Comparison of ENCODE assay signal across 15 cellular contexts in genomic region chr3:37028329-37028728, GRCh38. TPM values are rescaled to one million over a fixed set of nuclear protein-coding genes. Genes with fewer than 3 reads are reported as not detected.
A peak's percentile ranks its signal among the peaks of the same experiment; 100 is the strongest.
DNase-seq lines count a peak whose midpoint lies in the region; TF ChIP-seq lines count a peak whose summit lies in the region.
"Had no signal": no experiment of that assay in that cellular context is flagged by ENCODE, and none has a peak within 500 bp of the region (broad histone marks: within the 10 kb centered on the region; RNA-seq: fewer than 3 reads in every experiment).

No MANE protein-coding gene starts in this region.

- CTCF ChIA-PET in A673 (lab: Charles Lee) = no interaction called here

- BruUV-seq in A673 (replicated peaks; lab: Mats Ljungman, UMichigan) = no TSS peak

- no peaks in the 10 kb centered on the region for H3K9me2 ChIP-seq in hepatocyte (replicated peaks; ENCODE audit: insufficient read depth)

- no peaks in the 10 kb centered on the region for H4K20me1 ChIP-seq in hepatocyte (ENCODE audit: insufficient read depth, poor library complexity, severe bottlenecking)

- TF ChIP-seq CTCF in A673 (conservative IDR thresholded peaks at IDR 0.05; ENCODE audit: low read depth, low read length) = no peak
- TF ChIP-seq CTCF in coronary artery (IDR thresholded peaks at IDR 0.05) = no peak
- no peak for TF ChIP-seq CTCF in hepatocyte (IDR thresholded peaks at IDR 0.05; ENCODE audit: poor library complexity)

- H3K79me2 ChIP-seq in hepatocyte = no peaks in the 10 kb centered on the region

- no peak overlapping the region for H3K4me2 ChIP-seq in hepatocyte
- H3K4me2 ChIP-seq: KMS-11 had no signal

- H3K27me3 ChIP-seq in A673 (replicated peaks; ENCODE audit: insufficient read depth, low read depth, low read length, poor library complexity) = no peaks in the 10 kb centered on the region
- no peaks in the 10 kb centered on the region for H3K27me3 ChIP-seq in hepatocyte
- H3K27me3 ChIP-seq: Peyer's patch had no signal

- 94% methylated on average over 1 of the region's 1 CpG for WGBS in hepatocyte (ENCODE audit: low lambda C conversion rate, missing lambda C conversion rate)

- H3K9me3 ChIP-seq in A673 (ENCODE audit: low read depth, low read length, poor library complexity, severe bottlenecking) = no peaks in the 10 kb centered on the region
- H3K9me3 ChIP-seq in hepatocyte (ENCODE audit: low read depth) = no peaks in the 10 kb centered on the region
- H3K9me3 ChIP-seq: Peyer's patch had no signal

- POLR2A ChIA-PET in A673 (lab: Charles Lee; ENCODE audit: low non-redundant PET) = no interaction called here

- no peak overlapping the region for H3K27ac ChIP-seq in A673 (ENCODE audit: low read depth, low read length, poor library complexity, severe bottlenecking)
- H3K27ac ChIP-seq in coronary artery = peak overlapping the region; percentile 43 to 71
- no peak overlapping the region for H3K27ac ChIP-seq in hepatocyte
- H3K27ac ChIP-seq: KMS-11, Peyer's patch had no signal

- DNase-seq in A673 (ENCODE audit: low spot score) (peak; percentile 10), coronary artery (ENCODE audit: low spot score) (no peak), hepatocyte (ENCODE audit: low spot score) (peak; percentile 38), NCI-H2081 treated with DMSO at 0.1 percent for 48 hours (lab: John Stamatoyannopoulos, UW) (no peak), NCI-H524 treated with DMSO at 0.1 percent for 48 hours (lab: John Stamatoyannopoulos, UW) (no peak), T1000 (lab: John Stamatoyannopoulos, UW) (no peak)
- DNase-seq in Jurkat, Clone E6-1 (ENCODE audit: low read depth, low spot score) = peak; percentile 10
- no peak for DNase-seq in stimulated activated CD4-positive, alpha-beta T cell treated with anti-CD3 and anti-CD28 coated beads, Interleukin-4, amount 100 ng/mL, for 1 hour
- DNase-seq: activated naive CD4-positive, alpha-beta T cell; cortex of kidney; NCI-H2081; NCI-H748 treated with DMSO at 0.1 percent for 48 hours; Peyer's patch; stimulated activated CD4-positive, alpha-beta T cell treated with anti-CD3 and anti-CD28 coated beads, Interleukin-2, amount 100 ng/mL, for 48 hours had no signal

- no peak overlapping the region for H3K4me3 ChIP-seq in A673 (ENCODE audit: low read depth, low read length, poor library complexity, severe bottlenecking)
- no peak overlapping the region for H3K4me3 ChIP-seq in Jurkat, Clone E6-1 (ENCODE audit: low read length)
- H3K4me3 ChIP-seq in coronary artery = no peak overlapping the region
- no peak overlapping the region for H3K4me3 ChIP-seq in hepatocyte
- H3K4me3 ChIP-seq: Peyer's patch had no signal

- H3K36me3 ChIP-seq in A673 (ENCODE audit: insufficient read depth, low read length, poor library complexity, severe bottlenecking) (peaks cover 61% of the 10 kb centered on the region), hepatocyte (replicated peaks; ENCODE audit: insufficient read depth, low read depth) (no peaks in the 10 kb centered on the region)

- H3K4me1 ChIP-seq in A673 (ENCODE audit: insufficient read depth, low read length, poor library complexity, severe bottlenecking) (no peaks in the 10 kb centered on the region), hepatocyte (ENCODE audit: insufficient read depth) (no peaks in the 10 kb centered on the region)
- H3K4me1 ChIP-seq: Peyer's patch had no signal

- intact Hi-C loops in A673 (cut with micrococcal nuclease; ENCODE audit: unreplicated experiment) = no loop called here

- H2AFZ ChIP-seq in hepatocyte = no peak overlapping the region

RNA-seq across cellular contexts. Expression of gene MLH1, which starts 35.0 kb away (rescaled TPM):
- total RNA-seq in A673 (2021) = 50.6 and 60.7 TPM in 2 replicates
- polyA plus RNA-seq in Jurkat, Clone E6-1 (2012; ENCODE audit: insufficient read depth, insufficient read length) = 118 TPM
- 34.5 and 37.7 TPM in 2 replicates for total RNA-seq in hepatocyte
- 20.6 and 28.1 TPM in 2 replicates for polyA plus RNA-seq in hepatocyte

RNA-seq across cellular contexts. Expression of gene EPM2AIP1, which starts 35.4 kb away (rescaled TPM):
- total RNA-seq in A673 (2021) (19.8 and 25.8 TPM in 2 replicates), hepatocyte (32.4 and 34.8 TPM in 2 replicates)
- polyA plus RNA-seq in Jurkat, Clone E6-1 (2012; ENCODE audit: insufficient read depth, insufficient read length) = 14.6 TPM
- 13.8 and 14.6 TPM in 2 replicates for polyA plus RNA-seq in hepatocyte

Comparison
In these comparisons a context has a peak if more than half of its experiments do, and no peak if none do; other contexts are left out.
1. DNase-seq: peak in A673 (single experiment), Jurkat, Clone E6-1 (single experiment) and hepatocyte (single experiment); none in coronary artery (single experiment), NCI-H2081 treated with DMSO at 0.1 percent for 48 hours (single experiment), NCI-H524 treated with DMSO at 0.1 percent for 48 hours (single experiment), stimulated activated CD4-positive, alpha-beta T cell treated with anti-CD3 and anti-CD28 coated beads, Interleukin-4, amount 100 ng/mL, for 1 hour (single experiment) and T1000 (single experiment).
2. H3K27ac ChIP-seq: peak in coronary artery (2 of 2); none in A673 (single experiment) and hepatocyte (single experiment).